ENCODE assay signal across 35 cellular contexts in the genomic region with DNA sequence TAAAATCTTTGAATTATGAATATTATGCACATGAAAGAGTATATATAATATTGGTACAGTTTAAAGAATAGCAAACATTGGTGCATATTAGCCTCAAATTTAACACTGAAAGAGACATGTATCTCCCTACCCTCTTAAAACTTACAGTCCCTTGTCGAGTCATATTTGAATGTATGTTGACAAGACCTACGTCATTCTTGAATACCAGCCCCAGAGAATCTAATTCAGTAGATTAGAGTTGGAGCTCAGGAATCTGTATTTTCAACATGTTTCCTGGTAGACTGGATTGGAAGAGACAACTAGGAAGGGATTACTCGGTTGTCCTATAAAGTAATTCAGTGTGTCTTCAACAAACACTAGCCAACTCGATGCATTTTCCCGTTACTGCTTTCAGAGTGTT.
"Had no signal": no experiment of that assay in that cellular context is flagged by ENCODE, and none has a peak within 500 bp of the region (broad histone marks: within the 10 kb centered on the region; RNA-seq: fewer than 3 reads in every experiment).

No MANE protein-coding gene starts in this region.

- H3K36me3 Mint-ChIP-seq: activated naive CD8-positive, alpha-beta T cell had no signal

- ATAC-seq: activated CD4-positive, CD25-positive, alpha-beta regulatory T cell treated with anti-CD3 and anti-CD28 coated beads, Interleukin-2, amount 50 U/mL, for 24 hours; activated CD8-positive, alpha-beta T cell treated with anti-CD3 and anti-CD28 coated beads for 36 hours; activated T-cell treated with anti-CD3 and anti-CD28 coated beads, Interleukin-2, amount 50 U/mL, for 4 hours; activated T-helper 17 cell treated with anti-CD3 and anti-CD28 coated beads, Interleukin-2, amount 50 U/mL, for 72 hours; body of pancreas; effector memory CD8-positive, alpha-beta T cell; foreskin keratinocyte; gastrocnemius medialis; T-helper 17 cell had no signal

- H3K27me3 Mint-ChIP-seq: activated B cell treated with CpG ODN at 0.5 μM for 24 hours; activated CD8-positive, alpha-beta T cell treated with anti-CD3 and anti-CD28 coated beads for 36 hours; effector memory CD8-positive, alpha-beta T cell had no signal

- H3K27ac ChIP-seq: body of pancreas, breast epithelium, cardiac muscle cell, esophagus muscularis mucosa, foreskin keratinocyte, gastrocnemius medialis, WERI-Rb-1 had no signal

- H3K27ac Mint-ChIP-seq: activated B cell treated with CpG ODN at 0.5 μM for 24 hours; activated CD8-positive, alpha-beta T cell treated with anti-CD3 and anti-CD28 coated beads for 36 hours; activated naive CD8-positive, alpha-beta T cell; activated T-helper 17 cell treated with anti-CD3 and anti-CD28 coated beads, Interleukin-2, amount 50 U/mL, for 72 hours; effector memory CD8-positive, alpha-beta T cell; T-helper 17 cell; T-helper 2 cell treated with Interferon-gamma antibody and Interleukin-4, amounts not matched to agents 5 μg/mL and 100 μg/mL, for 36 hours had no signal

- H3K9me3 ChIP-seq: body of pancreas, breast epithelium, esophagus muscularis mucosa, gastrocnemius medialis had no signal

- H3K4me1 ChIP-seq: body of pancreas, breast epithelium, foreskin keratinocyte, gastrocnemius medialis had no signal

- H3K27me3 ChIP-seq: body of pancreas, breast epithelium, cardiac muscle cell, esophagus muscularis mucosa, foreskin keratinocyte, gastrocnemius medialis had no signal

- H3K4me3 ChIP-seq: body of pancreas, breast epithelium, cardiac muscle cell, esophagus muscularis mucosa, gastrocnemius medialis had no signal

- H3K4me1 Mint-ChIP-seq: activated B cell treated with CpG ODN at 0.5 μM for 24 hours; activated T-helper 17 cell treated with anti-CD3 and anti-CD28 coated beads, Interleukin-2, amount 50 U/mL, for 72 hours; T-helper 17 cell had no signal

- DNase-seq: activated B cell treated with CpG ODN at 0.5 μM for 24 hours; activated CD4-positive, alpha-beta T cell treated with anti-CD3 and anti-CD28 coated beads for 48 hours; activated CD4-positive, alpha-beta T cell treated with anti-CD3 and anti-CD28 coated beads, Interleukin-2, amount 50 U/mL, for 1 hour; activated CD4-positive, alpha-beta T cell treated with anti-CD3 and anti-CD28 coated beads, Interleukin-2, amount 50 U/mL, for 48 hours; activated CD8-positive, alpha-beta memory T cell treated with anti-CD3 and anti-CD28 coated beads for 24 hours; activated CD8-positive, alpha-beta T cell treated with anti-CD3 and anti-CD28 coated beads for 36 hours; activated effector memory CD4-positive, alpha-beta T cell treated with Interleukin-2 at 50 U/mL for 16 hours; activated gamma-delta T cell treated with Interleukin-2 at 50 U/mL for 16 hours; activated naive CD4-positive, alpha-beta T cell treated with anti-CD3 and anti-CD28 coated beads, Interleukin-2, amount 50 U/mL, for 16 hours; activated naive CD4-positive, alpha-beta T cell treated with Interleukin-2 at 50 U/mL for 16 hours; activated T-cell treated with anti-CD3 and anti-CD28 coated beads, Interleukin-2, amount 50 U/mL, for 4 hours; amniotic stem cell; anterior cingulate cortex; body of pancreas; central memory CD4-positive, alpha-beta T cell; cerebellar nuclear complex; cortex of kidney; dermis blood vessel endothelial cell; effector CD4-positive, alpha-beta T cell; effector memory CD8-positive, alpha-beta T cell; erythroblast; foreskin keratinocyte; gastrocnemius medialis; glutamatergic neuron; T-helper 1 cell; T-helper 17 cell; T1000; WERI-Rb-1 had no signal

- H3K36me3 ChIP-seq: breast epithelium, cardiac muscle cell, esophagus muscularis mucosa, gastrocnemius medialis, WERI-Rb-1 had no signal

- H3K9me3 Mint-ChIP-seq: activated B cell treated with CpG ODN at 0.5 μM for 24 hours; activated CD8-positive, alpha-beta T cell treated with anti-CD3 and anti-CD28 coated beads for 36 hours; activated T-cell treated with anti-CD3 and anti-CD28 coated beads, Interleukin-2, amount 50 U/mL, for 4 hours; activated T-helper 17 cell treated with anti-CD3 and anti-CD28 coated beads, Interleukin-2, amount 50 U/mL, for 72 hours; effector memory CD8-positive, alpha-beta T cell; T-helper 2 cell treated with Interferon-gamma antibody and Interleukin-4, amounts not matched to agents 5 μg/mL and 100 μg/mL, for 36 hours had no signal

- H3K4me3 Mint-ChIP-seq: activated B cell treated with CpG ODN at 0.5 μM for 24 hours; activated CD8-positive, alpha-beta T cell treated with anti-CD3 and anti-CD28 coated beads for 36 hours; activated naive CD8-positive, alpha-beta T cell; activated T-cell treated with anti-CD3 and anti-CD28 coated beads, Interleukin-2, amount 50 U/mL, for 4 hours; activated T-helper 17 cell treated with anti-CD3 and anti-CD28 coated beads, Interleukin-2, amount 50 U/mL, for 72 hours; effector memory CD8-positive, alpha-beta T cell; T-helper 17 cell; T-helper 2 cell treated with Interferon-gamma antibody and Interleukin-4, amounts not matched to agents 5 μg/mL and 100 μg/mL, for 36 hours had no signal
